8 cellular contexts compared by ENCODE assay signal in the genomic region with DNA sequence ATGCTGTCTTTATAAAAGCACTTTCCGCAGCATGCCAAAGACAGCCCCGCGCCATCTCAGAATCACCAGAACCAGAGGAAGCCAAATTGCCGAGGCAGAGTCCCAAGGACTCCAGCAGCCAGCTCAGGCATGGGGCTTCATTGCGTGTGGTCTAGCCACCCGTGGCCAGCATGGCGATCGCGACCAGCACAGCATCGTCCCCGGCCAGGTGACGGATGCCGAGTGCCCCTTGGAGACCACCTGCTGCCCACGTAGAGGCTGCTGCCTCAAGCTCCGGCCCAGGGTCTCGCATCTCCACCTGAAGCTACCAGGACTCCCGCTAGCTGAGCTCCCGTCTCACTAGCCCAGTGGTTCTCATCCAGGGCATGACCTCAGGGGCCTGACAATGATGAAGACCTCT.
"Had no signal": no experiment of that assay in that cellular context is flagged by ENCODE, and none has a peak within 500 bp of the region (broad histone marks: within the 10 kb centered on the region; RNA-seq: fewer than 3 reads in every experiment).

No MANE protein-coding gene starts in this region.

- H3K36me3 ChIP-seq: HAP-1 had no signal

- H3K4me1 ChIP-seq: HAP-1 had no signal

- ATAC-seq: HCT116 had no signal

- H3K4me2 ChIP-seq: KMS-11 had no signal

- H2AFZ ChIP-seq: GM23248 had no signal

- H3K9ac ChIP-seq: GM23248, KMS-11 had no signal

- H3K27ac ChIP-seq: GM23248, KMS-11 had no signal

- DNase-seq: GM23248, GOT3, H7, HFFc6, KBM-7 had no signal

- H3K4me3 ChIP-seq: GM23248, HAP-1 had no signal
